ENCODE assay signal across 1 cellular context in the genomic region with DNA sequence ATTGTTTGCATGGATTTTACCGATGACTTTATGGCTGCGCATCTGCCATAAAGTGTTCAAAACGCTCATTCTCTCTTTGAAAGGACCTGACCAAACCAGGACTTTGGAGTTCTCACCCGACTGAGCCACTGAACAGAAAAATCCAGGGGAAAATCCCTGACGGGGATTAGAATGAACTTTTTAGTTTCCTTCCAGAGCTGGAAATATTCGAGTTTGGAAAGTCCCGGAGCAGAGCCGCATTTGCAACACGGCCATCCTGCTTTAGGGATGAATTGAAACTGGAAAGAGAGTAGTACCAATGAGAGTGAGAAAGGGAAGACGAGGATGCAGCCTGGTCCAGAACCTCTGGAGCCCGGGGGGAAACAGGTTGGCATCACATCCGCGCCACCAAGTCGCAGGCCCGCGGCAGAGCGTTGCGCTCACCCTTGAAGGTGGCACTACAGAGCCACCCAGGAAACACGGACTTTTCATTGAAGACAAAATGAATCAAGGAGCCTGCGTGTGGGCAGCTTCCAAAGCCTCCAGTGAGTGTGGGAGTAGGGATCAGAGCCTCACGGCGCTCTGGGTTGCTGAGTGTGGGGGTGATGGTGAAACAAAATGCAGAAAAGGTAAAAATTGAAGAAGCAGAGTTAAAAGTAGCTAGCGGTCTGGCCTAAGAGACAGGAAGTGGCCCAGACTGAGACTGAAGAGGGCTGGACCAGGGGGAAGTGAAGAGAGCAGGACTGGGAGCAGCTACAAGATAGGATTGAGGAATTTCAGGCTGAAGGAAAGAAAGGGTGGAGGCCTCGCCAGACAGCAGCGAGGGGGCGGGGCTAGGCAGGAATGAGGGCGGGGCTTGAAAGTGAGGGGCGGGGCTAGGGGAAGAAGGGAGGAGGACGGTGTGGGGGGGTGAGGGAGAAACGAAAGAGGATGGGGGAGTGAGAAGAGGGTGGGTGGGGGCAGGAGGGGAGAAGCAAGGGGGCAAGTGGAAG.
TF ChIP-seq lines count a peak whose summit lies in the region.

No MANE protein-coding gene starts in this region.

TF ChIP-seq in GM12878, 131 proteins besides CTCF, POLR2A, EP300 and RAD21 (continued from another document):
- TF ChIP-seq, protein P1, sequence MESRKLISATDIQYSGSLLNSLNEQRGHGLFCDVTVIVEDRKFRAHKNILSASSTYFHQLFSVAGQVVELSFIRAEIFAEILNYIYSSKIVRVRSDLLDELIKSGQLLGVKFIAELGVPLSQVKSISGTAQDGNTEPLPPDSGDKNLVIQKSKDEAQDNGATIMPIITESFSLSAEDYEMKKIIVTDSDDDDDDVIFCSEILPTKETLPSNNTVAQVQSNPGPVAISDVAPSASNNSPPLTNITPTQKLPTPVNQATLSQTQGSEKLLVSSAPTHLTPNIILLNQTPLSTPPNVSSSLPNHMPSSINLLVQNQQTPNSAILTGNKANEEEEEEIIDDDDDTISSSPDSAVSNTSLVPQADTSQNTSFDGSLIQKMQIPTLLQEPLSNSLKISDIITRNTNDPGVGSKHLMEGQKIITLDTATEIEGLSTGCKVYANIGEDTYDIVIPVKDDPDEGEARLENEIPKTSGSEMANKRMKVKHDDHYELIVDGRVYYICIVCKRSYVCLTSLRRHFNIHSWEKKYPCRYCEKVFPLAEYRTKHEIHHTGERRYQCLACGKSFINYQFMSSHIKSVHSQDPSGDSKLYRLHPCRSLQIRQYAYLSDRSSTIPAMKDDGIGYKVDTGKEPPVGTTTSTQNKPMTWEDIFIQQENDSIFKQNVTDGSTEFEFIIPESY (IDR thresholded peaks at IDR 0.05) = peak; percentile 89
- TF ChIP-seq SPI1 (IDR thresholded peaks at IDR 0.05; ENCODE audit: borderline replicate concordance, insufficient read depth, low read depth, low read length) (peak; percentile 9; the same call in 1 of the 2 replicates), TCF7 (IDR thresholded peaks at IDR 0.05; ENCODE audit: borderline replicate concordance) (no peak), LARP7 (IDR thresholded peaks at IDR 0.05) (no peak), EGR1 (IDR thresholded peaks at IDR 0.05; ENCODE audit: borderline replicate concordance in 1 of 2, low read depth in 2 of 2, low read length in 2 of 2) (no peak), TAF1 (IDR thresholded peaks at IDR 0.05; ENCODE audit: borderline replicate concordance, low read depth, low read length) (no peak)
- TF ChIP-seq, protein P2, sequence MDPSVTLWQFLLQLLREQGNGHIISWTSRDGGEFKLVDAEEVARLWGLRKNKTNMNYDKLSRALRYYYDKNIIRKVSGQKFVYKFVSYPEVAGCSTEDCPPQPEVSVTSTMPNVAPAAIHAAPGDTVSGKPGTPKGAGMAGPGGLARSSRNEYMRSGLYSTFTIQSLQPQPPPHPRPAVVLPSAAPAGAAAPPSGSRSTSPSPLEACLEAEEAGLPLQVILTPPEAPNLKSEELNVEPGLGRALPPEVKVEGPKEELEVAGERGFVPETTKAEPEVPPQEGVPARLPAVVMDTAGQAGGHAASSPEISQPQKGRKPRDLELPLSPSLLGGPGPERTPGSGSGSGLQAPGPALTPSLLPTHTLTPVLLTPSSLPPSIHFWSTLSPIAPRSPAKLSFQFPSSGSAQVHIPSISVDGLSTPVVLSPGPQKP (IDR thresholded peaks at IDR 0.05; ENCODE audit: low read depth, low read length) = no peak
